19 cellular contexts compared by ENCODE assay signal in the genomic region with DNA sequence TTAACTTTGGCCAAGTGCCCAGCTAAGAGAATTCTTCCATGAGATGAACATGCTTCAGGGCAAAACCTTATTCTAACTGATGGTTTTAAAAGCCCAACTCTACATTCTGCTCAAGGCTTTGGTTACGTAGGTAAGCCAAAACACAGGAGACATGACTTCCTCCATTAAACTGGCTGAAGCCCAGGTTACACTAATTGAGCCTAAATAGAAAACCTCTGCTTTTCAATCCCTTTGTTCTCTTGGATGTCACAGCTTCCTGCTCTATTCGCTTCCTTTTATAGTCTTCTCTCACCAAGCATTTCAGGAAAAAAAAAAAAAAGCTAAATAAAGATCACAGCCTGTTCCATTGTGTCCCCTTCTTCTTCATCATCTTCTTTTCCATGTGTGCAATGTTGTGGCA.
DNase-seq lines count a peak whose midpoint lies in the region; ATAC-seq and TF ChIP-seq lines count a peak whose summit lies in the region.
"Had no signal": no experiment of that assay in that cellular context is flagged by ENCODE, and none has a peak within 500 bp of the region (broad histone marks: within the 10 kb centered on the region; RNA-seq: fewer than 3 reads in every experiment).

No MANE protein-coding gene starts in this region.

- DNase-seq in DMS79 (lab: John Stamatoyannopoulos, UW) (peak; percentile 46), HFFc6 (peak; percentile 1), WTC11 (ENCODE audit: low spot score) (no peak), kidney tubule cell (ENCODE audit: low spot score) (peak; percentile 25), NOMO-1 treated with dmso at 0.1 percent for 144 hours (lab: John Stamatoyannopoulos, UW; ENCODE audit: unreplicated experiment) (no peak), NCI-H526 (lab: John Stamatoyannopoulos, UW) (no peak)
- DNase-seq: activated CD4-positive, alpha-beta memory T cell treated with anti-CD3 and anti-CD28 coated beads for 36 hours; activated T-cell treated with anti-CD3 and anti-CD28 coated beads, Interleukin-2, amount 50 U/mL, for 24 hours; brain microvascular endothelial cell; dorsolateral prefrontal cortex; EL; islet precursor cell; NCI-H2107; nephron progenitor cell; stimulated activated naive CD4-positive, alpha-beta T cell treated with Interleukin-2 at 50 U/mL for 16 hours; trophoblast cell had no signal

- H3K9me3 Mint-ChIP-seq in HFFc6 (no peaks in the 10 kb centered on the region), WTC11 (no peaks in the 10 kb centered on the region)
- H3K9me3 Mint-ChIP-seq: activated CD4-positive, alpha-beta memory T cell treated with anti-CD3 and anti-CD28 coated beads for 36 hours; activated naive CD4-positive, alpha-beta T cell treated with anti-CD3 and anti-CD28 coated beads, Interleukin-2, amount 50 U/mL, for 24 hours; activated T-cell treated with anti-CD3 and anti-CD28 coated beads, Interleukin-2, amount 50 U/mL, for 24 hours; CD14-positive monocyte; nephron progenitor cell had no signal

- H3K27me3 Mint-ChIP-seq in HFFc6 (ENCODE audit: insufficient read depth) = peaks cover 1% of the 10 kb centered on the region; the same call in 1 of the 2 replicates
- H3K27me3 Mint-ChIP-seq in WTC11 (ENCODE audit: low read depth) = no peaks in the 10 kb centered on the region
- H3K27me3 Mint-ChIP-seq: activated CD4-positive, alpha-beta memory T cell treated with anti-CD3 and anti-CD28 coated beads for 36 hours; activated naive CD4-positive, alpha-beta T cell treated with anti-CD3 and anti-CD28 coated beads, Interleukin-2, amount 50 U/mL, for 24 hours; activated T-cell treated with anti-CD3 and anti-CD28 coated beads, Interleukin-2, amount 50 U/mL, for 24 hours had no signal

- H3K36me3 Mint-ChIP-seq in HFFc6 (ENCODE audit: low read depth) (no peaks in the 10 kb centered on the region), WTC11 (no peaks in the 10 kb centered on the region)
- H3K36me3 Mint-ChIP-seq: CD14-positive monocyte had no signal

- H3K27ac Mint-ChIP-seq in HFFc6 = no peak overlapping the region
- no peak overlapping the region for H3K27ac Mint-ChIP-seq in WTC11
- H3K27ac Mint-ChIP-seq: activated CD4-positive, alpha-beta memory T cell treated with anti-CD3 and anti-CD28 coated beads for 36 hours; activated naive CD4-positive, alpha-beta T cell treated with anti-CD3 and anti-CD28 coated beads, Interleukin-2, amount 50 U/mL, for 24 hours; activated T-cell treated with anti-CD3 and anti-CD28 coated beads, Interleukin-2, amount 50 U/mL, for 24 hours; CD14-positive monocyte; nephron progenitor cell had no signal

- no peak overlapping the region for H3K4me3 Mint-ChIP-seq in HFFc6
- no peak overlapping the region for H3K4me3 Mint-ChIP-seq in WTC11
- H3K4me3 Mint-ChIP-seq: activated CD4-positive, alpha-beta memory T cell treated with anti-CD3 and anti-CD28 coated beads for 36 hours; activated naive CD4-positive, alpha-beta T cell treated with anti-CD3 and anti-CD28 coated beads, Interleukin-2, amount 50 U/mL, for 24 hours; activated T-cell treated with anti-CD3 and anti-CD28 coated beads, Interleukin-2, amount 50 U/mL, for 24 hours; CD14-positive monocyte; nephron progenitor cell had no signal

- CTCF ChIA-PET in WTC11 (lab: Charles Lee) = interaction anchor here (0.6 kb wide), 1 partner anchor 14 kb away, joined by 3 read pairs; no protein-coding TSS in a partner anchor

- ATAC-seq in WTC11 = peak; percentile 47; the same call in 1 of the 2 replicates
- no peak for ATAC-seq in HG02610 (IDR thresholded peaks at IDR 0.05; ENCODE audit: unreplicated experiment)

- H3K4me1 Mint-ChIP-seq in HFFc6 (ENCODE audit: low read depth) (peaks cover under 1% of the 10 kb centered on the region; the same call in 1 of the 2 replicates), WTC11 (peaks cover 15% of the 10 kb centered on the region)
- H3K4me1 Mint-ChIP-seq: nephron progenitor cell had no signal

- TF ChIP-seq CTCF in HFFc6 (IDR thresholded peaks at IDR 0.05) = no peak
- no peak for TF ChIP-seq CTCF in WTC11 (IDR thresholded peaks at IDR 0.05)

- POLR2A ChIA-PET in WTC11 (lab: Charles Lee) = interaction anchor here (0.5 to 0.6 kb wide), 2 partner anchors 11 to 45 kb away, joined by 3 to 6 read pairs; no protein-coding TSS in a partner anchor

TF ChIP-seq in WTC11, 78 proteins besides CTCF, POLR2A, EP300 and RAD21 (continues in another document):
- no peak for TF ChIP-seq IRF2 (CRISPR knock-in tag; IDR thresholded peaks at IDR 0.05; ENCODE audit: borderline replicate concordance, low read depth)
- TF ChIP-seq ZNF121 (CRISPR knock-in tag; IDR thresholded peaks at IDR 0.05) = no peak
- TF ChIP-seq ZBTB21 (CRISPR knock-in tag; IDR thresholded peaks at IDR 0.05; ENCODE audit: borderline replicate concordance) = no peak
- no peak for TF ChIP-seq HMGA2 (CRISPR knock-in tag; IDR thresholded peaks at IDR 0.05)
- no peak for TF ChIP-seq MXD4 (CRISPR knock-in tag; IDR thresholded peaks at IDR 0.05; ENCODE audit: borderline replicate concordance)
- no peak for TF ChIP-seq PRDM15 (CRISPR knock-in tag; IDR thresholded peaks at IDR 0.05)
- TF ChIP-seq ZNF317 (CRISPR knock-in tag; IDR thresholded peaks at IDR 0.05; ENCODE audit: borderline replicate concordance, low read depth) = no peak
- TF ChIP-seq ZNF138 (CRISPR knock-in tag; conservative IDR thresholded peaks at IDR 0.05) = no peak
- TF ChIP-seq ZNF532 (CRISPR knock-in tag; IDR thresholded peaks at IDR 0.05; ENCODE audit: borderline replicate concordance) = no peak
- TF ChIP-seq, protein P1, sequence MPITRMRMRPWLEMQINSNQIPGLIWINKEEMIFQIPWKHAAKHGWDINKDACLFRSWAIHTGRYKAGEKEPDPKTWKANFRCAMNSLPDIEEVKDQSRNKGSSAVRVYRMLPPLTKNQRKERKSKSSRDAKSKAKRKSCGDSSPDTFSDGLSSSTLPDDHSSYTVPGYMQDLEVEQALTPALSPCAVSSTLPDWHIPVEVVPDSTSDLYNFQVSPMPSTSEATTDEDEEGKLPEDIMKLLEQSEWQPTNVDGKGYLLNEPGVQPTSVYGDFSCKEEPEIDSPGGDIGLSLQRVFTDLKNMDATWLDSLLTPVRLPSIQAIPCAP (CRISPR knock-in tag; IDR thresholded peaks at IDR 0.05) = no peak
- TF ChIP-seq MAX (CRISPR knock-in tag; IDR thresholded peaks at IDR 0.05) = no peak
- no peak for TF ChIP-seq NR2C2 (CRISPR knock-in tag; IDR thresholded peaks at IDR 0.05)
- no peak for TF ChIP-seq TP53 (CRISPR knock-in tag; IDR thresholded peaks at IDR 0.05)

Comparison
In these comparisons a context has a peak if more than half of its experiments do, and no peak if none do; other contexts are left out.
1. DNase-seq: peak in DMS79 (single experiment), HFFc6 (single experiment) and kidney tubule cell (single experiment); none in WTC11 (single experiment), NOMO-1 treated with dmso at 0.1 percent for 144 hours (single experiment) and NCI-H526 (0 of 2).